Comparison of ENCODE assay signal across 12 cellular contexts in genomic region chr22:37231406-37232139, GRCh38. TPM values are rescaled to one million over a fixed set of nuclear protein-coding genes. Genes with fewer than 3 reads are reported as not detected.
DNase-seq lines count a peak whose midpoint lies in the region; ATAC-seq, FAIRE-seq and TF ChIP-seq lines count a peak whose summit lies in the region.
"Had no signal": no experiment of that assay in that cellular context is flagged by ENCODE, and none has a peak within 500 bp of the region (broad histone marks: within the 10 kb centered on the region; RNA-seq: fewer than 3 reads in every experiment).

No MANE protein-coding gene starts in this region.

- no peak for TF ChIP-seq RAD21 in K562 (CRISPR knock-in tag; conservative IDR thresholded peaks at IDR 0.05 in 1 of 2, IDR thresholded peaks at IDR 0.05 in 1 of 2)

- BruUV-seq in K562 (replicated peaks; lab: Mats Ljungman, UMichigan) = no TSS peak

- H3K4me2 ChIP-seq in K562 (ENCODE audit: insufficient read depth, low read length) = no peak overlapping the region

- POLR2A ChIA-PET in HEK293 (lab: Yijun Ruan, JAX) (no interaction called here), K562 (lab: Yijun Ruan, JAX) (interaction anchor here (1.3 kb wide), 1 partner anchor 11 kb away, joined by 4 read pairs; no protein-coding TSS in a partner anchor)

- H3K79me2 ChIP-seq in K562 (ENCODE audit: control insufficient read depth, insufficient read depth, low read length) = peaks cover 25% of the 10 kb centered on the region

- H4K20me1 ChIP-seq in K562 (replicated peaks; ENCODE audit: control insufficient read depth, insufficient read depth, low read length) = peaks cover 3% of the 10 kb centered on the region; the same call in 1 of the 2 replicates

- CTCF ChIA-PET in HEK293 (lab: Yijun Ruan, JAX) (interaction anchor here (0.5 to 4.3 kb wide), 3 partner anchors 29 to 90 kb away, joined by 3 to 28 read pairs (median 4); no protein-coding TSS in a partner anchor), K562 (lab: Yijun Ruan, JAX; ENCODE audit: low intra/inter-chr PET ratio) (no interaction called here)

- ATAC-seq in K562 = no peak

- H3K4me3 ChIP-seq in HEK293 (ENCODE audit: low read depth, low read length) (no peak overlapping the region), K562 (no peak overlapping the region)
- H3K4me3 ChIP-seq: adrenal gland had no signal

- H3K27ac ChIP-seq in HEK293 (ENCODE audit: extremely low read depth, low read depth, low read length) = no peak overlapping the region
- no peak overlapping the region for H3K27ac ChIP-seq in K562 (ENCODE audit: extremely low read depth, low read depth, low read length)
- H3K27ac ChIP-seq: adrenal gland had no signal

- H2AFZ ChIP-seq in K562 (ENCODE audit: low read depth, low read length) = no peak overlapping the region

- H3K4me1 ChIP-seq in HEK293 (ENCODE audit: control insufficient read depth, insufficient read depth, low read length) (no peaks in the 10 kb centered on the region), K562 (replicated peaks in 1 of 2; ENCODE audit: control insufficient read depth in 2 of 2, insufficient read depth in 2 of 2, low read length in 2 of 2) (peaks cover 19 to 48% of the 10 kb centered on the region in 2 experiments)

- peak; percentile 46 for DNase-seq in activated CD4-positive, alpha-beta T cell treated with anti-CD3 and anti-CD28 coated beads, Interleukin-2, amount 50 U/mL, for 1 hour
- DNase-seq in K562 (ENCODE audit: extremely low read depth in 1 of 4, low spot score in 3 of 4) (no peak), AG08396 (ENCODE audit: low spot score) (no peak), NOMO-1 treated with dmso at 0.1 percent for 144 hours (lab: John Stamatoyannopoulos, UW; ENCODE audit: unreplicated experiment) (no peak), RPMI8226 (no peak), SHP77 treated with DMSO at 0.1 percent for 48 hours (lab: John Stamatoyannopoulos, UW) (no peak)
- DNase-seq in stimulated activated CD4-positive, alpha-beta T cell treated with anti-CD3 and anti-CD28 coated beads, Interleukin-2, amount 100 ng/mL, for 4 hours (ENCODE audit: low read depth) = peak; percentile 73
- DNase-seq: substantia nigra had no signal

- H3K9me1 ChIP-seq in K562 (ENCODE audit: control insufficient read depth, insufficient read depth, low read length) = no peaks in the 10 kb centered on the region

- H3K9me3 ChIP-seq in HEK293 (ENCODE audit: control insufficient read depth, insufficient read depth, low read depth, low read length) = no peaks in the 10 kb centered on the region
- H3K9me3 ChIP-seq in K562 (replicated peaks; ENCODE audit: control insufficient read depth, insufficient read depth, low read depth, low read length) = no peaks in the 10 kb centered on the region
- H3K9me3 ChIP-seq: adrenal gland had no signal

- peak overlapping the region in 1 of 2 experiments; percentile 35; a peak in 1 of 4 replicates for H3K9ac ChIP-seq in K562 (ENCODE audit: insufficient read depth in 1 of 2, low read depth in 2 of 2, low read length in 2 of 2)

- no peak; the same call in 1 of the 2 replicates for TF ChIP-seq POLR2A in K562 (conservative IDR thresholded peaks at IDR 0.05)

- TF ChIP-seq CTCF in HEK293 (tag by site-specific recombination; IDR thresholded peaks at IDR 0.05) (no peak), K562 (IDR thresholded peaks at IDR 0.05 in 2 of 3, conservative IDR thresholded peaks at IDR 0.05 in 1 of 3; ENCODE audit: insufficient read depth in 2 of 3, low read depth in 1 of 3, low read length in 3 of 3) (no peak)

- H3K36me3 ChIP-seq in HEK293 (ENCODE audit: control insufficient read depth in 2 of 2, insufficient read depth in 1 of 2, low read length in 2 of 2) (no peaks in the 10 kb centered on the region), K562 (ENCODE audit: control insufficient read depth, insufficient read depth, low read length) (peaks cover 73% of the 10 kb centered on the region; the same call in 2 of the 3 replicates)
- H3K36me3 ChIP-seq: adrenal gland had no signal

- no peaks in the 10 kb centered on the region for H3K27me3 ChIP-seq in K562 (ENCODE audit: control insufficient read depth in 2 of 2, insufficient read depth in 2 of 2, low read length in 2 of 2)
- H3K27me3 ChIP-seq: adrenal gland had no signal

- no peak for FAIRE-seq in K562 (lab: Jason Lieb, UNC)

- in situ Hi-C loops in K562 (cut with MboI) = no loop called here

- TF ChIP-seq EP300 in K562 (IDR thresholded peaks at IDR 0.05; ENCODE audit: low read length) = no peak

- 72% methylated on average over 7 of the region's 21 CpGs for WGBS in K562 (ENCODE audit: insufficient coverage, low coverage, missing lambda C conversion rate)

- intact Hi-C loops in K562 (cut with micrococcal nuclease) = no loop called here

RNA-seq across cellular contexts. Expression of gene RAC2, which starts 12.5 kb away (rescaled TPM):
- 47.8 and 143 TPM in 2 replicates for total RNA-seq in K562 (2011; cell fraction: chromatin; rRNA removed; ENCODE audit: low replicate concordance)
- total RNA-seq in K562 (2011; cell fraction: nucleolus; rRNA removed) = 99.9 and 118 TPM in 2 replicates
- 74.1 and 109 TPM in 2 replicates for total RNA-seq in K562 (2011; cell fraction: nucleoplasm; rRNA removed)
- total RNA-seq in K562 (2014; rRNA removed) = 40.4 and 59.3 TPM in 2 replicates
- total RNA-seq in K562 (2014; rRNA removed; fragmentation: Illumina TruSeq; extraction: Trizol) = 18.6 and 22.7 TPM in 2 replicates
- total RNA-seq in K562 (2015; rRNA removed; fragmentation: Illumina TruSeq; extraction: Trizol) = 45.1 and 50.1 TPM in 2 replicates
- total RNA-seq in K562 (2021) = 82.8 and 95.3 TPM in 2 replicates
- 43.3 and 102 TPM in 2 replicates for polyA plus RNA-seq in K562 (2011; rRNA removed)
- 74.7 and 120 TPM in 2 replicates for polyA plus RNA-seq in K562 (2011; cell fraction: cytosol; rRNA removed)
- 95.0 and 171 TPM in 2 replicates for polyA plus RNA-seq in K562 (2011; cell fraction: nucleus; rRNA removed)
- 151 and 373 TPM in 2 replicates for polyA plus RNA-seq in K562 (2012)
- 103 and 132 TPM in 2 replicates for polyA plus RNA-seq in K562 (2014; fragmentation: Illumina TruSeq; extraction: Trizol)
- 10 to 100 TPM; 25.4 to 26.8 TPM for polyA plus RNA-seq in K562 (2014; fragmentation: Nextera tagmentation; extraction: Ambion mirVana)
- polyA plus RNA-seq in K562 (2014; rRNA removed) = 49.1 and 51.0 TPM in 2 replicates
- polyA minus RNA-seq in K562 (2011; rRNA and poly(A)+ RNA removed) = 25.1 and 30.5 TPM in 2 replicates
- 62.2 and 68.9 TPM in 2 replicates for polyA minus RNA-seq in K562 (2011; cell fraction: cytosol; rRNA and poly(A)+ RNA removed)
- 69.4 and 73.9 TPM in 2 replicates for polyA minus RNA-seq in K562 (2011; cell fraction: nucleus; rRNA and poly(A)+ RNA removed)

RNA-seq across cellular contexts. Expression of gene SSTR3, which starts 19.3 kb away (rescaled TPM):
- 0.07 TPM in 1 of 2 replicates, not detected in the other for total RNA-seq in K562 (2011; cell fraction: chromatin; rRNA removed; ENCODE audit: low replicate concordance)
- total RNA-seq in K562 (2011; cell fraction: nucleolus; rRNA removed) = not detected in 2 replicates
- 0.07 TPM in 1 of 2 replicates, not detected in the other for total RNA-seq in K562 (2011; cell fraction: nucleoplasm; rRNA removed)
- not detected in 2 replicates for total RNA-seq in K562 (2014; rRNA removed)
- total RNA-seq in K562 (2014; rRNA removed; fragmentation: Illumina TruSeq; extraction: Trizol) = not detected in 2 replicates
- total RNA-seq in K562 (2015; rRNA removed; fragmentation: Illumina TruSeq; extraction: Trizol) = not detected in 2 replicates
- not detected in 2 replicates for total RNA-seq in K562 (2021)
- 0.03 TPM in 1 of 2 replicates, not detected in the other for polyA plus RNA-seq in K562 (2011; rRNA removed)
- 0.01 and 0.03 TPM in 2 replicates for polyA plus RNA-seq in K562 (2011; cell fraction: cytosol; rRNA removed)
- 0.09 TPM in 1 of 2 replicates, not detected in the other for polyA plus RNA-seq in K562 (2011; cell fraction: nucleus; rRNA removed)
- polyA plus RNA-seq in K562 (2012) = 0.01 TPM in 1 of 2 replicates, not detected in the other
- not detected in 2 replicates for polyA plus RNA-seq in K562 (2014; fragmentation: Illumina TruSeq; extraction: Trizol)
- not detected for polyA plus RNA-seq in K562 (2014; fragmentation: Nextera tagmentation; extraction: Ambion mirVana)
- polyA plus RNA-seq in K562 (2014; rRNA removed) = not detected in 2 replicates
- not detected in 2 replicates for polyA minus RNA-seq in K562 (2011; rRNA and poly(A)+ RNA removed)
- polyA minus RNA-seq in K562 (2011; cell fraction: cytosol; rRNA and poly(A)+ RNA removed) = not detected in 2 replicates
- polyA minus RNA-seq in K562 (2011; cell fraction: nucleus; rRNA and poly(A)+ RNA removed) = not detected in 2 replicates
- total RNA-seq: LHCN-M2, NCI-H460 had no signal

RNA-seq across cellular contexts. Expression of gene C1QTNF6, which starts 43.5 kb away (rescaled TPM):
- 4.0 and 6.2 TPM in 2 replicates for total RNA-seq in K562 (2011; cell fraction: chromatin; rRNA removed; ENCODE audit: low replicate concordance)
- 4.3 and 4.5 TPM in 2 replicates for total RNA-seq in K562 (2011; cell fraction: nucleolus; rRNA removed)
- 4.8 and 5.4 TPM in 2 replicates for total RNA-seq in K562 (2011; cell fraction: nucleoplasm; rRNA removed)
- total RNA-seq in K562 (2014; rRNA removed) (0.18 and 0.41 TPM in 2 replicates), K562 (2014; rRNA removed; fragmentation: Illumina TruSeq; extraction: Trizol) (0.54 and 0.55 TPM in 2 replicates), K562 (2015; rRNA removed; fragmentation: Illumina TruSeq; extraction: Trizol) (0.40 and 0.53 TPM in 2 replicates), K562 (2021) (0.75 and 0.81 TPM in 2 replicates)
- polyA plus RNA-seq in K562 (2011; rRNA removed) (0.92 and 1.6 TPM in 2 replicates), K562 (2014; fragmentation: Illumina TruSeq; extraction: Trizol) (0.68 and 1.1 TPM in 2 replicates), K562 (2014; fragmentation: Nextera tagmentation; extraction: Ambion mirVana) (under 1 TPM; 0.20 to 0.21 TPM), K562 (2014; rRNA removed) (0.70 and 0.91 TPM in 2 replicates)
- 0.52 and 0.83 TPM in 2 replicates for polyA plus RNA-seq in K562 (2011; cell fraction: cytosol; rRNA removed)
- 7.9 and 8.6 TPM in 2 replicates for polyA plus RNA-seq in K562 (2011; cell fraction: nucleus; rRNA removed)
- 0.60 and 4.1 TPM in 2 replicates for polyA plus RNA-seq in K562 (2012)
- 1.9 and 2.3 TPM in 2 replicates for polyA minus RNA-seq in K562 (2011; rRNA and poly(A)+ RNA removed)
- polyA minus RNA-seq in K562 (2011; cell fraction: cytosol; rRNA and poly(A)+ RNA removed) = 0.67 and 1.4 TPM in 2 replicates
- 6.1 and 9.6 TPM in 2 replicates for polyA minus RNA-seq in K562 (2011; cell fraction: nucleus; rRNA and poly(A)+ RNA removed)

RNA-seq across cellular contexts. Expression of gene CYTH4, which starts 50.7 kb away (rescaled TPM):
- 1.6 and 4.0 TPM in 2 replicates for total RNA-seq in K562 (2011; cell fraction: chromatin; rRNA removed; ENCODE audit: low replicate concordance)
- total RNA-seq in K562 (2011; cell fraction: nucleolus; rRNA removed) = 0.39 and 1.7 TPM in 2 replicates
- total RNA-seq in K562 (2011; cell fraction: nucleoplasm; rRNA removed) = 1.1 and 1.5 TPM in 2 replicates
- 0.33 and 0.68 TPM in 2 replicates for total RNA-seq in K562 (2014; rRNA removed)
- total RNA-seq in K562 (2014; rRNA removed; fragmentation: Illumina TruSeq; extraction: Trizol) = 0.10 and 0.18 TPM in 2 replicates
- 0.54 and 0.60 TPM in 2 replicates for total RNA-seq in K562 (2015; rRNA removed; fragmentation: Illumina TruSeq; extraction: Trizol)
- total RNA-seq in K562 (2021) = 0.58 and 0.75 TPM in 2 replicates
- polyA plus RNA-seq in K562 (2011; rRNA removed) = 2.0 and 2.5 TPM in 2 replicates
- 1.4 and 2.9 TPM in 2 replicates for polyA plus RNA-seq in K562 (2011; cell fraction: cytosol; rRNA removed)
- polyA plus RNA-seq in K562 (2011; cell fraction: nucleus; rRNA removed) = 6.2 and 14.7 TPM in 2 replicates
- 1.3 and 1.6 TPM in 2 replicates for polyA plus RNA-seq in K562 (2012)
- 0.28 and 0.33 TPM in 2 replicates for polyA plus RNA-seq in K562 (2014; fragmentation: Illumina TruSeq; extraction: Trizol)
- polyA plus RNA-seq in K562 (2014; fragmentation: Nextera tagmentation; extraction: Ambion mirVana) = under 1 TPM in 1 of 2 experiments, not detected in 1; 0.03 TPM
- 0.73 and 1.1 TPM in 2 replicates for polyA plus RNA-seq in K562 (2014; rRNA removed)
- 1.7 and 1.8 TPM in 2 replicates for polyA minus RNA-seq in K562 (2011; rRNA and poly(A)+ RNA removed)
- 1.6 TPM in 1 of 2 replicates, not detected in the other for polyA minus RNA-seq in K562 (2011; cell fraction: cytosol; rRNA and poly(A)+ RNA removed)
- 1.6 and 2.6 TPM in 2 replicates for polyA minus RNA-seq in K562 (2011; cell fraction: nucleus; rRNA and poly(A)+ RNA removed)
- total RNA-seq: LHCN-M2, NCI-H460 had no signal

Comparison
In these comparisons a context has a peak if more than half of its experiments do, and no peak if none do; other contexts are left out.
1. DNase-seq: peak in activated CD4-positive, alpha-beta T cell treated with anti-CD3 and anti-CD28 coated beads, Interleukin-2, amount 50 U/mL, for 1 hour (single experiment) and stimulated activated CD4-positive, alpha-beta T cell treated with anti-CD3 and anti-CD28 coated beads, Interleukin-2, amount 100 ng/mL, for 4 hours (single experiment); none in K562 (0 of 4), AG08396 (single experiment), NOMO-1 treated with dmso at 0.1 percent for 144 hours (single experiment), RPMI8226 (single experiment) and SHP77 treated with DMSO at 0.1 percent for 48 hours (single experiment).
2. Of the 44 proteins assayed by ChIP-seq in both K562 and HEK293: peak only in K562: none; only in HEK293: PATZ1; in both: none; in neither: 43.